In the genomic region with DNA sequence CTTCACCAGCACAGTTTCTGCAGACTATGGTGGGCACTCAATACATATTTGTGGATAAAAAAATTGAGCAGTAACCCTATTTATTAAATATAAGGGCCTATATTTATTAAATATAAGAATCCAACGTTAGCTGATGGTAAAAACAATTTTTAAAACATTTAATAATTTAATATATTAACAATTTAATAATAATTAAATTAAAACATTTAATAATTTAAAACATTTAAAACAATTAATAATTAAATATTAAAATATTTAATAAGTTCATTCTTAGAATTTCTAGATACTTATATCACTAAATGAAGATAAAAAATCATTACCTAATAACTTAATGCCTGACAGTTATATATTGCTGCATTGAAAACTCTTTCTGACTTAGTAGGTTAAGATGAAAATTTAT, we compare ENCODE assay signal across 23 cellular contexts.
DNase-seq lines count a peak whose midpoint lies in the region; ATAC-seq, FAIRE-seq and TF ChIP-seq lines count a peak whose summit lies in the region.
"Had no signal": no experiment of that assay in that cellular context is flagged by ENCODE, and none has a peak within 500 bp of the region (broad histone marks: within the 10 kb centered on the region; RNA-seq: fewer than 3 reads in every experiment).

No MANE protein-coding gene starts in this region.

- no peaks in the 10 kb centered on the region for H3K9me2 ChIP-seq in SU-DHL-6 (replicated peaks; ENCODE audit: insufficient read depth, low read length)

- no peaks in the 10 kb centered on the region for H3K4me1 ChIP-seq in kidney (ENCODE audit: control insufficient read depth in 1 of 2, insufficient read depth in 1 of 2, low read depth in 1 of 2, low read length in 2 of 2)
- H3K4me1 ChIP-seq in tibial nerve = no peaks in the 10 kb centered on the region
- H3K4me1 ChIP-seq: A549; BE2C; BLaER1 treated with 17β-estradiol and CSF1 and Interleukin-3, amounts not matched to agents 10 nM and 100 nM had no signal

- no peak overlapping the region for H3K4me2 ChIP-seq in SU-DHL-6 (ENCODE audit: low read depth, low read length, poor library complexity, severe bottlenecking)
- H3K4me2 ChIP-seq: A549; BLaER1 treated with 17β-estradiol and CSF1 and Interleukin-3, amounts not matched to agents 10 nM and 100 nM; GM23338 had no signal

- H3K27ac ChIP-seq in SU-DHL-6 (ENCODE audit: low read depth, low read length) = no peak overlapping the region
- H3K27ac ChIP-seq in kidney (ENCODE audit: low read depth in 2 of 2, low read length in 2 of 2) = no peak overlapping the region
- H3K27ac ChIP-seq in tibial nerve = no peak overlapping the region
- H3K27ac ChIP-seq: 22Rv1; A549; BLaER1 treated with 17β-estradiol and CSF1 and Interleukin-3, amounts not matched to agents 10 nM and 100 nM had no signal

- H3K79me2 ChIP-seq in SU-DHL-6 (ENCODE audit: insufficient read depth, low read length) = no peaks in the 10 kb centered on the region

- no peak for TF ChIP-seq POLR2A in tibial nerve (IDR thresholded peaks at IDR 0.05)

- H3K36me3 ChIP-seq in SU-DHL-6 (ENCODE audit: low read length) = no peaks in the 10 kb centered on the region
- H3K36me3 ChIP-seq in kidney (ENCODE audit: control insufficient read depth in 1 of 2, insufficient read depth in 2 of 2, low read length in 2 of 2) = no peaks in the 10 kb centered on the region
- no peaks in the 10 kb centered on the region for H3K36me3 ChIP-seq in tibial nerve
- H3K36me3 ChIP-seq: BE2C; BLaER1 treated with 17β-estradiol and CSF1 and Interleukin-3, amounts not matched to agents 10 nM and 100 nM had no signal

- no peak for TF ChIP-seq CTCF in SU-DHL-6 (IDR thresholded peaks at IDR 0.05; ENCODE audit: insufficient read depth, low read length, poor library complexity, severe bottlenecking)
- no peak for TF ChIP-seq CTCF in kidney (IDR thresholded peaks at IDR 0.05; ENCODE audit: borderline replicate concordance, extremely low read depth, insufficient read depth)
- TF ChIP-seq CTCF in tibial nerve (IDR thresholded peaks at IDR 0.05) = no peak

- H3F3A ChIP-seq in SU-DHL-6 (ENCODE audit: insufficient read depth) = no peaks in the 10 kb centered on the region

- H3K4me3 ChIP-seq in SU-DHL-6 (ENCODE audit: insufficient read depth, low read length, poor library complexity, severe bottlenecking) = no peak overlapping the region
- H3K4me3 ChIP-seq in kidney (ENCODE audit: low read length in 2 of 2) = no peak overlapping the region
- H3K4me3 ChIP-seq in tibial nerve = no peak overlapping the region
- H3K4me3 ChIP-seq: A549; BLaER1 treated with 17β-estradiol and CSF1 and Interleukin-3, amounts not matched to agents 10 nM and 100 nM; GM23338 had no signal

- H3K9me3 ChIP-seq in SU-DHL-6 (ENCODE audit: insufficient read depth, low read length) (no peaks in the 10 kb centered on the region), kidney (ENCODE audit: control insufficient read depth in 1 of 2, low read length in 2 of 2) (no peaks in the 10 kb centered on the region), tibial nerve (no peaks in the 10 kb centered on the region)
- H3K9me3 ChIP-seq: A549; BE2C; BLaER1 treated with 17β-estradiol and CSF1 and Interleukin-3, amounts not matched to agents 10 nM and 100 nM had no signal

- H3K9ac ChIP-seq in SU-DHL-6 (ENCODE audit: low read length) = no peak overlapping the region
- H3K9ac ChIP-seq in kidney (ENCODE audit: low read length in 2 of 2) = no peak overlapping the region
- H3K9ac ChIP-seq: BLaER1 treated with 17β-estradiol and CSF1 and Interleukin-3, amounts not matched to agents 10 nM and 100 nM had no signal

- H2AFZ ChIP-seq in SU-DHL-6 (ENCODE audit: low read depth, low read length, severe bottlenecking) = peak overlapping the region; percentile 26

- intact Hi-C loops in kidney (cut with DNase I) = no loop called here

- H3K27me3 ChIP-seq in SU-DHL-6 (ENCODE audit: low read length) (no peaks in the 10 kb centered on the region), tibial nerve (no peaks in the 10 kb centered on the region)
- H3K27me3 ChIP-seq: BE2C; BLaER1 treated with 17β-estradiol and CSF1 and Interleukin-3, amounts not matched to agents 10 nM and 100 nM had no signal

- 72 to 89% methylated on average over 1 of the region's 1 CpG for WGBS in tibial nerve, 2 donors

- DNase-seq in kidney = no peak
- no peak for DNase-seq in NCI-H82 treated with DMSO at 0.1 percent for 48 hours (lab: John Stamatoyannopoulos, UW; ENCODE audit: unreplicated experiment)
- DNase-seq in tibial nerve (ENCODE audit: low spot score in 2 of 2) = no peak
- no peak for DNase-seq in medulla oblongata (ENCODE audit: extremely low spot score)
- DNase-seq in left lobe of liver (ENCODE audit: low spot score) = no peak
- DNase-seq: ACHN; AML-193; BE2C; CD4-positive, alpha-beta T cell; CD8-positive, alpha-beta memory T cell; DMS 273 treated with DMSO at 0.1 percent for 48 hours; DMS79; H9 had no signal

- peak; percentile 97 for FAIRE-seq in A204.1 (lab: Jason Lieb, UNC)
- peak; percentile 78 for FAIRE-seq in colon (lab: Jason Lieb, UNC)
- peak; percentile 93 for FAIRE-seq in kidney (lab: Jason Lieb, UNC)
- FAIRE-seq: A549, D721Med, GM12892 had no signal

- H4K20me1 ChIP-seq in SU-DHL-6 (ENCODE audit: low read depth, low read length) = no peaks in the 10 kb centered on the region
- H4K20me1 ChIP-seq: BLaER1 treated with 17β-estradiol and CSF1 and Interleukin-3, amounts not matched to agents 10 nM and 100 nM had no signal

- TF ChIP-seq EP300 in tibial nerve (IDR thresholded peaks at IDR 0.05) = no peak

- ATAC-seq in left lobe of liver = no peak
- ATAC-seq: A549, GM23338, HCT116 had no signal
